ENCODE assay signal across 8 cellular contexts in the genomic region with DNA sequence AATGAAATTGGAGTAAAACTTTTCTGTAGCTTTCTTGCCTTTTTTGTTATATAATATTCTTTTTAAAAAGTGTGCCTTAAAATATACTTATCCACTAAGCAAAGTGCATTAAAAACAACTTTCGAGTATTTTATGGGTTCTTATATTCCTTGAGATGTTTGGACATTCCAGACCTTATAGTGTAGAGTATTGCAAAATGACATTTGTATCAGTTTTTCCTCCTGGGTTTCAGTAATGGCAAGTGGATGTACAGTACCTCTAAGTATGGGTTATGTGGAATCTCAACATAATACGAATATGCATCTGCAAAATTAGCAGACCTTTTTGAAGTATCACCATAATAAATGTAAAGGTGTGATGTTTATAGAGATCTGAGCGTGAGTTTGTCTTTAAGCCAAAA. TPM values are rescaled to one million over a fixed set of nuclear protein-coding genes. Genes with fewer than 3 reads are reported as not detected.
DNase-seq lines count a peak whose midpoint lies in the region; ATAC-seq and TF ChIP-seq lines count a peak whose summit lies in the region.

No MANE protein-coding gene starts in this region.

- intact Hi-C loops in esophagus squamous epithelium (cut with DNase I), result loop anchor here (10.0 kb wide), 1 partner anchor 102 kb away; no protein-coding TSS in a partner anchor

- WGBS in esophagus squamous epithelium, 2 donors, result 7 to 9% methylated on average over 3 of the region's 3 CpGs

- DNase-seq in GM12864 (ENCODE audit: low read depth) (no peak), RPMI8226 (peak; percentile 2), esophagus squamous epithelium (lab: John Stamatoyannopoulos, UW) (no peak), NCI-H2029 treated with DMSO at 0.1 percent for 48 hours (lab: John Stamatoyannopoulos, UW) (no peak), dermis blood vessel endothelial cell (no peak)
- no peak for DNase-seq in central memory CD4-positive, alpha-beta T cell

- peak overlapping the region; percentile 55 for H3K4me3 ChIP-seq in GM12864 (ENCODE audit: low read depth, low read length)
- H3K4me3 ChIP-seq in esophagus squamous epithelium, result peak overlapping the region; percentile 71 to 95 (median 90)
- H3K4me3 ChIP-seq in rectal smooth muscle tissue (ENCODE audit: low read length), result peak overlapping the region; percentile 95

- H3K4me1 ChIP-seq in esophagus squamous epithelium (peaks cover 5 to 65% (median 28%) of the 10 kb centered on the region in 3 donors), rectal smooth muscle tissue (ENCODE audit: control insufficient read depth, insufficient read depth, low read length) (peaks cover 16% of the 10 kb centered on the region)

- H3K27ac ChIP-seq in esophagus squamous epithelium (peak overlapping the region in 2 of 4 donors; percentile 95 to 100), rectal smooth muscle tissue (ENCODE audit: low read depth, low read length) (no peak overlapping the region)

- H3K9ac ChIP-seq in rectal smooth muscle tissue (ENCODE audit: low read length), result no peak overlapping the region

- H3K9me3 ChIP-seq in esophagus squamous epithelium, result no peaks in the 10 kb centered on the region

- no peak for TF ChIP-seq CTCF in GM12864 (IDR thresholded peaks at IDR 0.05; ENCODE audit: low read depth, low read length, missing control alignments)
- TF ChIP-seq CTCF in esophagus squamous epithelium (IDR thresholded peaks at IDR 0.05), result no peak

- H3K36me3 ChIP-seq in esophagus squamous epithelium (no peaks in the 10 kb centered on the region), rectal smooth muscle tissue (ENCODE audit: control insufficient read depth, insufficient read depth, low read length) (peaks cover 2% of the 10 kb centered on the region)

- no peaks in the 10 kb centered on the region for H3K27me3 ChIP-seq in esophagus squamous epithelium
- H3K27me3 ChIP-seq in rectal smooth muscle tissue (ENCODE audit: control insufficient read depth, insufficient read depth, low read length), result no peaks in the 10 kb centered on the region

- ATAC-seq in GM21515 (IDR thresholded peaks at IDR 0.05; ENCODE audit: unreplicated experiment), result no peak

- TF ChIP-seq POLR2A in esophagus squamous epithelium (IDR thresholded peaks at IDR 0.05), result no peak

RNA-seq across cellular contexts. Expression of a gene that starts 2.7 kb away (rescaled TPM):
- 10 to 100 TPM; 46.0 to 99.8 (median 66.0) TPM for total RNA-seq in esophagus squamous epithelium
- total RNA-seq in dermis blood vessel endothelial cell, result 57.1 and 78.1 TPM in 2 replicates
